Comparison of ENCODE assay signal across 14 cellular contexts in the genomic region with DNA sequence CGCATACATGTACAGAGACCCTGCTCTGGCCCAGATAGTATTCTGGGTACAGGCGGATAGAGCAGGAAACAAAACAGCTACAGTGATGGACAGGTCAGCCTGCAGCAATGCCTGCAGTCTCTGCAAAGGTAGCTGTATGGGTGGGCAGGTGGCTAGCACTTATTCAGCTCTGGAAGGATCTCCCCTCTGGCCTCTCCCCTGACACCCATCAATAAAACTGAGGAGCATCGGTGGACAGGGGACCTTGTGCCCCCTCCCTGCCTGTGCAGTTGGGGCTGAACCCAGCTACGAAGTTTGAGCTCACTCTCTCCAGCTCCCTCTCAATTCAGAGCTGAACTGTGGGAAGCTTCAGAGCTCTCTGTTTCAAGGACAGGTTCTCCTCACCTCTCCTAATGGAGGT. TPM values are rescaled to one million over a fixed set of nuclear protein-coding genes. Genes with fewer than 3 reads are reported as not detected.
DNase-seq lines count a peak whose midpoint lies in the region; ATAC-seq and TF ChIP-seq lines count a peak whose summit lies in the region.
"Had no signal": no experiment of that assay in that cellular context is flagged by ENCODE, and none has a peak within 500 bp of the region (broad histone marks: within the 10 kb centered on the region; RNA-seq: fewer than 3 reads in every experiment).

No MANE protein-coding gene starts in this region.

- H3K4me3 ChIP-seq in left ventricle myocardium inferior = peak overlapping the region; percentile 29
- peak overlapping the region; percentile 58 for H3K4me3 ChIP-seq in mononuclear cell (ENCODE audit: low read length)
- H3K4me3 ChIP-seq in upper lobe of right lung = peak overlapping the region; percentile 47

- TF ChIP-seq CTCF in left ventricle myocardium inferior (IDR thresholded peaks at IDR 0.05; ENCODE audit: borderline replicate concordance) = no peak
- TF ChIP-seq CTCF in upper lobe of right lung (IDR thresholded peaks at IDR 0.05) = no peak
- TF ChIP-seq CTCF in GM13976 (IDR thresholded peaks at IDR 0.05; ENCODE audit: borderline replicate concordance, control extremely low read depth, extremely low read depth, insufficient read depth, missing control alignments) = no peak

- no peaks in the 10 kb centered on the region for H3K36me3 ChIP-seq in left ventricle myocardium inferior
- H3K36me3 ChIP-seq in upper lobe of right lung = no peaks in the 10 kb centered on the region

- intact Hi-C loops in left ventricle myocardium inferior (cut with micrococcal nuclease) = no loop called here
- intact Hi-C loops in left cardiac atrium (cut with DNase I) = no loop called here
- intact Hi-C loops in upper lobe of right lung (cut with DNase I) = no loop called here

- no peak for ATAC-seq in left cardiac atrium
- no peak for ATAC-seq in upper lobe of right lung

- no peak for DNase-seq in left ventricle myocardium inferior
- no peak for DNase-seq in left cardiac atrium
- no peak for DNase-seq in activated CD4-positive, alpha-beta memory T cell treated with anti-CD3 and anti-CD28 coated beads, Interleukin-2, amount 10 ng/mL, durations not matched to agents 7 days and 5 days
- no peak for DNase-seq in upper lobe of right lung
- DNase-seq in GM13976 (ENCODE audit: low spot score) = no peak
- DNase-seq in GM19240 (ENCODE audit: insufficient read length, low spot score) = no peak
- DNase-seq in C1 segment of cervical spinal cord (lab: John Stamatoyannopoulos, UW) = no peak
- DNase-seq: activated gamma-delta T cell, cerebellar nuclear complex, islet precursor cell, NCI-H1092, NCI-H446, RPMI8226 had no signal

- H3K9me3 ChIP-seq in left ventricle myocardium inferior (replicated peaks) (no peaks in the 10 kb centered on the region), mononuclear cell (ENCODE audit: low read depth, low read length) (no peaks in the 10 kb centered on the region), upper lobe of right lung (no peaks in the 10 kb centered on the region)

- H3K4me1 Mint-ChIP-seq in activated CD4-positive, alpha-beta memory T cell treated with anti-CD3 and anti-CD28 coated beads, Interleukin-2, amount 10 ng/mL, durations not matched to agents 7 days and 5 days = peaks cover 67% of the 10 kb centered on the region

- H3K4me3 Mint-ChIP-seq in activated CD4-positive, alpha-beta memory T cell treated with anti-CD3 and anti-CD28 coated beads, Interleukin-2, amount 10 ng/mL, durations not matched to agents 7 days and 5 days = peak overlapping the region; percentile 98

- H3K27ac Mint-ChIP-seq in activated CD4-positive, alpha-beta memory T cell treated with anti-CD3 and anti-CD28 coated beads, Interleukin-2, amount 10 ng/mL, durations not matched to agents 7 days and 5 days = peak overlapping the region; percentile 97

- in situ Hi-C loops in GM13976 (cut with MboI; ENCODE audit: low sequenced_read_pairs, unreplicated experiment) = no loop called here

- peaks cover 37% of the 10 kb centered on the region for H3K36me3 Mint-ChIP-seq in activated CD4-positive, alpha-beta memory T cell treated with anti-CD3 and anti-CD28 coated beads, Interleukin-2, amount 10 ng/mL, durations not matched to agents 7 days and 5 days (ENCODE audit: low read depth)

- POLR2A ChIA-PET in activated CD4-positive, alpha-beta memory T cell treated with anti-CD3 and anti-CD28 coated beads, Interleukin-2, amount 10 ng/mL, durations not matched to agents 7 days and 5 days (lab: Charles Lee) = interaction anchor here (0.7 to 4.5 kb wide), 10 partner anchors 9 to 271 kb away, joined by 3 to 37 read pairs (median 5); partner anchors contain the start of genes HMGB1 and USPL1

- peaks cover 1% of the 10 kb centered on the region for H3K27me3 Mint-ChIP-seq in activated CD4-positive, alpha-beta memory T cell treated with anti-CD3 and anti-CD28 coated beads, Interleukin-2, amount 10 ng/mL, durations not matched to agents 7 days and 5 days

- no peaks in the 10 kb centered on the region for H3K4me1 ChIP-seq in left ventricle myocardium inferior
- peaks cover 87% of the 10 kb centered on the region for H3K4me1 ChIP-seq in mononuclear cell (ENCODE audit: insufficient read depth, low read length)
- peaks cover 16% of the 10 kb centered on the region for H3K4me1 ChIP-seq in upper lobe of right lung

- H3K27ac ChIP-seq in left ventricle myocardium inferior (replicated peaks) = no peak overlapping the region
- H3K27ac ChIP-seq in upper lobe of right lung = peak overlapping the region; percentile 72

- H3K27me3 ChIP-seq in left ventricle myocardium inferior (ENCODE audit: low read depth) (peaks cover 2% of the 10 kb centered on the region), mononuclear cell (ENCODE audit: insufficient read depth, low read length) (no peaks in the 10 kb centered on the region), upper lobe of right lung (no peaks in the 10 kb centered on the region)

- no peaks in the 10 kb centered on the region for H3K9me3 Mint-ChIP-seq in activated CD4-positive, alpha-beta memory T cell treated with anti-CD3 and anti-CD28 coated beads, Interleukin-2, amount 10 ng/mL, durations not matched to agents 7 days and 5 days

- CTCF ChIA-PET in activated CD4-positive, alpha-beta memory T cell treated with anti-CD3 and anti-CD28 coated beads, Interleukin-2, amount 10 ng/mL, durations not matched to agents 7 days and 5 days (lab: Charles Lee) = interaction anchor here (1.1 to 1.7 kb wide), 5 partner anchors 9 to 66 kb away, joined by 3 to 5 read pairs (median 3); no protein-coding TSS in a partner anchor

RNA-seq across cellular contexts. Expression of gene ALOX5AP, which starts 1.6 kb away (rescaled TPM):
- 7.2 TPM for total RNA-seq in left ventricle myocardium inferior
- total RNA-seq in left cardiac atrium = 10 to 100 TPM; 12.8 to 26.9 TPM
- total RNA-seq in activated CD4-positive, alpha-beta memory T cell treated with anti-CD3 and anti-CD28 coated beads, Interleukin-2, amount 10 ng/mL, durations not matched to agents 7 days and 5 days = 100 to 1,000 TPM; 230 to 238 TPM
- 48.2 TPM for total RNA-seq in mononuclear cell
- 195 TPM for total RNA-seq in upper lobe of right lung
